Comparison of ENCODE assay signal across 14 cellular contexts in the genomic region with DNA sequence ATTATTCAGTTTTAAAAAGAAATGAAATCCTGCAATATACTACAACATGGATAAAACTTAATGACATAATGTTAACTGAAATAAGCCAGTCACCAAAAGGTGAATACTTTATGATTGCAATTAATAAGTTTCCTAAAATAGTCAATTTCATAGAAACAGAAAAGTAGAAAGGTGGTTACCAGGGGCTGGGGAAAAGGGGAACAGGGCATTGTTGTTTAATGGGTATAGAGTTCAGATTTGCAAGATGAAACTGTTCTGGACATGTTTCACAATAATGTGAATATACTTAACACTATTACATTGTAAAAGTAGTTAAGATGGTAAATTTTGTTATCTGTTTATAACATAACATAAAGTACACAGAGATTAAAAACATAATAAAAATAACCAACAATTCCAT.
A peak's percentile ranks its signal among the peaks of the same experiment; 100 is the strongest.
DNase-seq lines count a peak whose midpoint lies in the region; ATAC-seq and TF ChIP-seq lines count a peak whose summit lies in the region.
"Had no signal": no experiment of that assay in that cellular context is flagged by ENCODE, and none has a peak within 500 bp of the region (broad histone marks: within the 10 kb centered on the region; RNA-seq: fewer than 3 reads in every experiment).

No MANE protein-coding gene starts in this region.

- no peak overlapping the region for H3K27ac Mint-ChIP-seq in memory B cell
- no peak overlapping the region for H3K27ac Mint-ChIP-seq in effector memory CD8-positive, alpha-beta T cell
- no peak overlapping the region for H3K27ac Mint-ChIP-seq in osteocyte (ENCODE audit: unreplicated experiment)
- H3K27ac Mint-ChIP-seq: stimulated activated naive CD8-positive, alpha-beta T cell treated with anti-CD3 and anti-CD28 coated beads, Interleukin-15, amount 100 ng/mL, for 72 hours had no signal

- no peak overlapping the region for H3K4me3 Mint-ChIP-seq in memory B cell
- no peak overlapping the region for H3K4me3 Mint-ChIP-seq in effector memory CD8-positive, alpha-beta T cell
- H3K4me3 Mint-ChIP-seq in osteocyte (ENCODE audit: unreplicated experiment) = no peak overlapping the region
- H3K4me3 Mint-ChIP-seq: stimulated activated naive CD8-positive, alpha-beta T cell treated with anti-CD3 and anti-CD28 coated beads, Interleukin-15, amount 100 ng/mL, for 72 hours had no signal

- ATAC-seq in GM18907 (IDR thresholded peaks at IDR 0.05; ENCODE audit: unreplicated experiment) (peak; percentile 88), GM21717 (IDR thresholded peaks at IDR 0.05; ENCODE audit: unreplicated experiment) (peak; percentile 90), HG03342 (IDR thresholded peaks at IDR 0.05; ENCODE audit: unreplicated experiment) (peak; percentile 91), memory B cell (ENCODE audit: low read depth) (peak; percentile 86)
- ATAC-seq in effector memory CD8-positive, alpha-beta T cell (replicated peaks) = no peak
- ATAC-seq: activated CD4-positive, CD25-positive, alpha-beta regulatory T cell treated with anti-CD3 and anti-CD28 coated beads, Interleukin-2, amount 50 U/mL, for 24 hours; stimulated activated naive CD8-positive, alpha-beta T cell treated with anti-CD3 and anti-CD28 coated beads, Interleukin-15, amount 100 ng/mL, for 72 hours had no signal

- DNase-seq in memory B cell (ENCODE audit: low spot score in 2 of 2) (no peak), osteocyte (ENCODE audit: extremely low spot score, unreplicated experiment) (no peak), MG63 (no peak), NCI-H1105 treated with DMSO at 0.1 percent for 48 hours (lab: John Stamatoyannopoulos, UW) (no peak)
- DNase-seq in effector memory CD8-positive, alpha-beta T cell = no peak
- DNase-seq: activated T-cell treated with anti-CD3 and anti-CD28 coated beads, Interleukin-2, amount 50 U/mL, for 1 hour; DMS79 treated with DMSO at 0.1 percent for 48 hours; occipital lobe; stimulated activated naive CD8-positive, alpha-beta T cell treated with anti-CD3 and anti-CD28 coated beads, Interleukin-15, amount 100 ng/mL, for 72 hours; uterus had no signal

- no peak for TF ChIP-seq CTCF in osteocyte (IDR thresholded peaks at IDR 0.05)

- no peaks in the 10 kb centered on the region for H3K36me3 ChIP-seq in MG63
- H3K36me3 ChIP-seq: uterus had no signal

- peaks cover 5% of the 10 kb centered on the region for H3K27me3 Mint-ChIP-seq in memory B cell
- H3K27me3 Mint-ChIP-seq in effector memory CD8-positive, alpha-beta T cell = no peaks in the 10 kb centered on the region
- H3K27me3 Mint-ChIP-seq in osteocyte (ENCODE audit: unreplicated experiment) = no peaks in the 10 kb centered on the region
- H3K27me3 Mint-ChIP-seq: stimulated activated naive CD8-positive, alpha-beta T cell treated with anti-CD3 and anti-CD28 coated beads, Interleukin-15, amount 100 ng/mL, for 72 hours had no signal

- H3K4me1 Mint-ChIP-seq in memory B cell (peaks cover 2% of the 10 kb centered on the region), osteocyte (ENCODE audit: unreplicated experiment) (no peaks in the 10 kb centered on the region)
- H3K4me1 Mint-ChIP-seq in effector memory CD8-positive, alpha-beta T cell (ENCODE audit: low read depth in 2 of 2) = no peaks in the 10 kb centered on the region
- H3K4me1 Mint-ChIP-seq: stimulated activated naive CD8-positive, alpha-beta T cell treated with anti-CD3 and anti-CD28 coated beads, Interleukin-15, amount 100 ng/mL, for 72 hours had no signal

- H3K36me3 Mint-ChIP-seq in memory B cell (peaks cover 3% of the 10 kb centered on the region), osteocyte (ENCODE audit: unreplicated experiment) (no peaks in the 10 kb centered on the region)
- H3K36me3 Mint-ChIP-seq in effector memory CD8-positive, alpha-beta T cell (ENCODE audit: insufficient read depth) = no peaks in the 10 kb centered on the region

- H3K27me3 ChIP-seq in MG63 = no peaks in the 10 kb centered on the region
- H3K27me3 ChIP-seq: uterus had no signal

- no peaks in the 10 kb centered on the region for H3K9me3 Mint-ChIP-seq in memory B cell
- no peaks in the 10 kb centered on the region for H3K9me3 Mint-ChIP-seq in effector memory CD8-positive, alpha-beta T cell
- H3K9me3 Mint-ChIP-seq in osteocyte (ENCODE audit: unreplicated experiment) = no peaks in the 10 kb centered on the region
- H3K9me3 Mint-ChIP-seq: stimulated activated naive CD8-positive, alpha-beta T cell treated with anti-CD3 and anti-CD28 coated beads, Interleukin-15, amount 100 ng/mL, for 72 hours had no signal

- no peaks in the 10 kb centered on the region for H3K9me3 ChIP-seq in MG63
- H3K9me3 ChIP-seq: uterus had no signal

- no peak overlapping the region for H3K4me3 ChIP-seq in MG63
- H3K4me3 ChIP-seq: uterus had no signal
